18 cellular contexts compared by ENCODE assay signal in the genomic region with DNA sequence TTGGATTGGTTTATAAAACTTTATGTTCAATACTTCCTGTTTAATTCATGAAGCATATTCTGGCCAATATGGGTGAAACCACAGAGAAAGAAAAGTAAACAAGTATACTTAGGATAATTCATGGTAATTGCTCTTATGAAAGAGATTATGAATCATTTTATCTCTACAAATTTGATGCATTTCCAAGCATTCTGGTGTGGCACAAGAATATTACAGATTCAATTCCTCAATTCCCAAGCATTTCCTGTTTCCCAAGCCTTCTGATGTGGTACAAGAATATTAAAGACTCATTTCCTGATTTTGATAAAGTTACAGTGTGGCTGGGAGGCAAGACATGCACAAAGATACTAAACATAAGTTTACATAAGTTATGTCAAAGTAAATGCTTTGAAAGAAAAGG.
DNase-seq lines count a peak whose midpoint lies in the region; ATAC-seq, FAIRE-seq and TF ChIP-seq lines count a peak whose summit lies in the region.
"Had no signal": no experiment of that assay in that cellular context is flagged by ENCODE, and none has a peak within 500 bp of the region (broad histone marks: within the 10 kb centered on the region; RNA-seq: fewer than 3 reads in every experiment).

No MANE protein-coding gene starts in this region.

- H3K27ac ChIP-seq in BLaER1 treated with 17β-estradiol and CSF1 and Interleukin-3, amounts not matched to agents 10 nM and 100 nM, result peak overlapping the region in 2 of 11 experiments; percentile 42 to 44; a peak in 3 of 22 replicates
- H3K27ac ChIP-seq in K562 (ENCODE audit: extremely low read depth, low read depth, low read length), result no peak overlapping the region
- H3K27ac ChIP-seq: HL-60, PC-9, skin epidermis had no signal

- no peak for TF ChIP-seq POLR2A in K562 (conservative IDR thresholded peaks at IDR 0.05)

- no peaks in the 10 kb centered on the region for H3K36me3 ChIP-seq in BLaER1 treated with 17β-estradiol and CSF1 and Interleukin-3, amounts not matched to agents 10 nM and 100 nM
- no peaks in the 10 kb centered on the region for H3K36me3 ChIP-seq in K562 (ENCODE audit: control insufficient read depth, insufficient read depth, low read length)

- peak overlapping the region in 7 of 11 experiments; percentile 7 to 57 (median 43); a peak in 12 of 22 replicates for H3K4me2 ChIP-seq in BLaER1 treated with 17β-estradiol and CSF1 and Interleukin-3, amounts not matched to agents 10 nM and 100 nM
- H3K4me2 ChIP-seq in K562 (ENCODE audit: insufficient read depth, low read length), result no peak overlapping the region
- H3K4me2 ChIP-seq: PC-9 had no signal

- H3K9me3 ChIP-seq in BLaER1 treated with 17β-estradiol and CSF1 and Interleukin-3, amounts not matched to agents 10 nM and 100 nM (replicated peaks in 1 of 11), result peaks cover 0 to 17% (median 5%) of the 10 kb centered on the region in 11 experiments; a peak in 9 of 22 replicates
- H3K9me3 ChIP-seq in K562 (replicated peaks; ENCODE audit: control insufficient read depth, insufficient read depth, low read depth, low read length), result no peaks in the 10 kb centered on the region

- CTCF ChIA-PET in K562 (lab: Yijun Ruan, JAX; ENCODE audit: low intra/inter-chr PET ratio), result no interaction called here

- no peaks in the 10 kb centered on the region for H3K79me2 ChIP-seq in K562 (ENCODE audit: control insufficient read depth, insufficient read depth, low read length)

- no peak overlapping the region for H3K4me3 ChIP-seq in BLaER1 treated with 17β-estradiol and CSF1 and Interleukin-3, amounts not matched to agents 10 nM and 100 nM
- no peak overlapping the region for H3K4me3 ChIP-seq in K562
- H3K4me3 ChIP-seq in fibroblast of the aortic adventitia (ENCODE audit: low read depth, low read length), result no peak overlapping the region
- H3K4me3 ChIP-seq: PC-9, skin epidermis had no signal

- H2AFZ ChIP-seq in K562 (ENCODE audit: low read depth, low read length), result no peak overlapping the region
- H2AFZ ChIP-seq: PC-9 had no signal

- ATAC-seq in K562 (no peak), HG02938 (IDR thresholded peaks at IDR 0.05; ENCODE audit: unreplicated experiment) (no peak), HG03432 (IDR thresholded peaks at IDR 0.05; ENCODE audit: unreplicated experiment) (no peak)

- no peak for TF ChIP-seq RAD21 in K562 (CRISPR knock-in tag; conservative IDR thresholded peaks at IDR 0.05 in 1 of 2, IDR thresholded peaks at IDR 0.05 in 1 of 2)

- POLR2A ChIA-PET in K562 (lab: Yijun Ruan, JAX), result no interaction called here

- no peak for TF ChIP-seq CTCF in K562 (IDR thresholded peaks at IDR 0.05 in 2 of 3, conservative IDR thresholded peaks at IDR 0.05 in 1 of 3; ENCODE audit: insufficient read depth in 2 of 3, low read depth in 1 of 3, low read length in 3 of 3)
- no peak for TF ChIP-seq CTCF in fibroblast of the aortic adventitia (IDR thresholded peaks at IDR 0.05; ENCODE audit: insufficient read depth, low read length)

- TF ChIP-seq EP300 in K562 (IDR thresholded peaks at IDR 0.05; ENCODE audit: low read length), result no peak

- no peaks in the 10 kb centered on the region for H4K20me1 ChIP-seq in BLaER1 treated with 17β-estradiol and CSF1 and Interleukin-3, amounts not matched to agents 10 nM and 100 nM
- H4K20me1 ChIP-seq in K562 (replicated peaks; ENCODE audit: control insufficient read depth, insufficient read depth, low read length), result no peaks in the 10 kb centered on the region

- peaks cover 0 to 32% (median 0%) of the 10 kb centered on the region in 11 experiments; a peak in 4 of 22 replicates for H3K27me3 ChIP-seq in BLaER1 treated with 17β-estradiol and CSF1 and Interleukin-3, amounts not matched to agents 10 nM and 100 nM
- no peaks in the 10 kb centered on the region for H3K27me3 ChIP-seq in K562 (ENCODE audit: control insufficient read depth in 2 of 2, insufficient read depth in 2 of 2, low read length in 2 of 2)

- FAIRE-seq in K562 (lab: Jason Lieb, UNC), result no peak

- intact Hi-C loops in K562 (cut with micrococcal nuclease), result loop anchor here (5.0 kb wide), 1 partner anchor 61 kb away; no protein-coding TSS in a partner anchor

- peaks cover 0 to 19% (median 9%) of the 10 kb centered on the region in 10 experiments; a peak in 10 of 20 replicates for H3K4me1 ChIP-seq in BLaER1 treated with 17β-estradiol and CSF1 and Interleukin-3, amounts not matched to agents 10 nM and 100 nM
- no peaks in the 10 kb centered on the region for H3K4me1 ChIP-seq in K562 (replicated peaks in 1 of 2; ENCODE audit: control insufficient read depth in 2 of 2, insufficient read depth in 2 of 2, low read length in 2 of 2)

- BruUV-seq in K562 (replicated peaks; lab: Mats Ljungman, UMichigan), result no TSS peak

- in situ Hi-C loops in K562 (cut with MboI), result no loop called here

- H3K9me1 ChIP-seq in K562 (ENCODE audit: control insufficient read depth, insufficient read depth, low read length), result no peaks in the 10 kb centered on the region

- no peak overlapping the region for H3K9ac ChIP-seq in BLaER1 treated with 17β-estradiol and CSF1 and Interleukin-3, amounts not matched to agents 10 nM and 100 nM
- no peak overlapping the region for H3K9ac ChIP-seq in K562 (ENCODE audit: insufficient read depth in 1 of 2, low read depth in 2 of 2, low read length in 2 of 2)

- DNase-seq in HT1080 (ENCODE audit: low read depth) (peak; percentile 82), K562 (ENCODE audit: extremely low read depth in 1 of 4, low spot score in 3 of 4) (no peak), fibroblast of the aortic adventitia (ENCODE audit: low read depth) (peak; percentile 87), NCI-H187 treated with DMSO at 0.1 percent for 48 hours (lab: John Stamatoyannopoulos, UW) (no peak), NK-92 (lab: John Stamatoyannopoulos, UW; ENCODE audit: unreplicated experiment) (no peak)
- DNase-seq: activated CD8-positive, alpha-beta memory T cell treated with anti-CD3 and anti-CD28 coated beads, Interleukin-2, amount 50 U/mL, for 4 hours; activated naive CD8-positive, alpha-beta T cell treated with anti-CD3 and anti-CD28 coated beads, Interleukin-2, amount 10 ng/mL, durations not matched to agents 7 days and 5 days; DND-41; NCI-H187; NCI-H774; PC-9; SIG-M5; stimulated activated naive CD4-positive, alpha-beta T cell treated with Interleukin-2 at 50 U/mL for 16 hours had no signal

TF ChIP-seq in K562, 482 proteins besides CTCF, POLR2A, EP300 and RAD21:
- TF ChIP-seq NR2C1 (IDR thresholded peaks at IDR 0.05) (no peak), NR2C1 (tag; IDR thresholded peaks at IDR 0.05) (no peak), SPI1 (IDR thresholded peaks at IDR 0.05; ENCODE audit: borderline replicate concordance, low read depth, low read length) (0 out of 2 replicates have a peak, but pooled peaks have one; percentile 10)

Comparison
In these comparisons a context has a peak if more than half of its experiments do, and no peak if none do; other contexts are left out.
1. DNase-seq: peak in HT1080 (single experiment) and fibroblast of the aortic adventitia (single experiment); none in K562 (0 of 4), NCI-H187 treated with DMSO at 0.1 percent for 48 hours (single experiment) and NK-92 (single experiment).